Comparison of ENCODE assay signal across 8 cellular contexts in genomic region chr1:29202584-29203340, GRCh38. TPM values are rescaled to one million over a fixed set of nuclear protein-coding genes. Genes with fewer than 3 reads are reported as not detected.
DNase-seq lines count a peak whose midpoint lies in the region; ATAC-seq and TF ChIP-seq lines count a peak whose summit lies in the region.

No MANE protein-coding gene starts in this region.

- no peaks in the 10 kb centered on the region for H3F3A ChIP-seq in Loucy (ENCODE audit: low read depth)

- TF ChIP-seq CTCF in BE2C (IDR thresholded peaks at IDR 0.05; ENCODE audit: low read depth, low read length): peak; percentile 82
- peak; percentile 99 for TF ChIP-seq CTCF in Loucy (conservative IDR thresholded peaks at IDR 0.05; ENCODE audit: low read length)
- TF ChIP-seq CTCF in fibroblast of pulmonary artery (IDR thresholded peaks at IDR 0.05; ENCODE audit: low read length, missing control alignments): peak; percentile 97
- peak; percentile 98 for TF ChIP-seq CTCF in nephron progenitor cell (IDR thresholded peaks at IDR 0.05)

- H3K9me3 ChIP-seq in BE2C: no peaks in the 10 kb centered on the region
- H3K9me3 ChIP-seq in Loucy (ENCODE audit: insufficient read depth, low read depth, low read length): no peaks in the 10 kb centered on the region

- H3K4me3 ChIP-seq in BE2C (ENCODE audit: low read depth, low read length) (no peak overlapping the region), Loucy (ENCODE audit: low read length, poor library complexity, severe bottlenecking) (no peak overlapping the region), fibroblast of pulmonary artery (replicated peaks; ENCODE audit: low read depth, low read length) (no peak overlapping the region)

- no peaks in the 10 kb centered on the region for H3K27me3 Mint-ChIP-seq in nephron progenitor cell (ENCODE audit: low read depth, poor library complexity)

- no peaks in the 10 kb centered on the region for H3K79me2 ChIP-seq in Loucy (ENCODE audit: insufficient read depth, low read length)

- H3K4me1 ChIP-seq in BE2C (no peaks in the 10 kb centered on the region; the same call in 1 of the 2 replicates), Loucy (ENCODE audit: insufficient read depth, low read length, poor library complexity, severe bottlenecking) (peaks cover 17% of the 10 kb centered on the region)

- peak; percentile 82 for ATAC-seq in GM21381 (IDR thresholded peaks at IDR 0.05; ENCODE audit: unreplicated experiment)

- H3K9me2 ChIP-seq in Loucy (replicated peaks; ENCODE audit: low read depth, low read length): no peaks in the 10 kb centered on the region

- peak overlapping the region; percentile 42 for H3K9ac ChIP-seq in Loucy (ENCODE audit: low read depth, low read length, poor library complexity, severe bottlenecking)

- no peaks in the 10 kb centered on the region for H3K9me3 Mint-ChIP-seq in nephron progenitor cell

- no peaks in the 10 kb centered on the region for H3K4me1 Mint-ChIP-seq in nephron progenitor cell

- no peak overlapping the region for H3K27ac Mint-ChIP-seq in nephron progenitor cell

- H3K36me3 ChIP-seq in BE2C (peaks cover 11% of the 10 kb centered on the region), Loucy (ENCODE audit: insufficient read depth, low read length) (no peaks in the 10 kb centered on the region)

- H3K4me2 ChIP-seq in Loucy (ENCODE audit: low read depth, low read length, poor library complexity, severe bottlenecking): peak overlapping the region; percentile 26

- H3K36me3 Mint-ChIP-seq in nephron progenitor cell (ENCODE audit: low read depth): peaks cover 26% of the 10 kb centered on the region

- peak; percentile 87 for DNase-seq in BE2C
- peak; percentile 95 for DNase-seq in RPMI8226
- DNase-seq in activated T-helper 1 cell treated with anti-CD3 and anti-CD28 coated beads, Interleukin-2, amount 50 U/mL, for 16 hours (ENCODE audit: low read depth in 1 of 2, low spot score in 1 of 2): peak; percentile 78 to 93
- peak; percentile 98 for DNase-seq in fibroblast of pulmonary artery (ENCODE audit: low read depth)
- peak; percentile 97 for DNase-seq in nephron progenitor cell
- peak; percentile 44 to 87 (median 80) for DNase-seq in stimulated activated naive CD4-positive, alpha-beta T cell (lab: John Stamatoyannopoulos, UW)

- H4K20me1 ChIP-seq in Loucy (ENCODE audit: insufficient read depth, low read length, poor library complexity, severe bottlenecking): no peaks in the 10 kb centered on the region

- H3K4me3 Mint-ChIP-seq in nephron progenitor cell: no peak overlapping the region

- H2AFZ ChIP-seq in Loucy (ENCODE audit: low read length): peak overlapping the region; percentile 41; the same call in 1 of the 2 replicates

- no peaks in the 10 kb centered on the region for H3K27me3 ChIP-seq in BE2C
- no peaks in the 10 kb centered on the region for H3K27me3 ChIP-seq in Loucy (ENCODE audit: insufficient read depth, low read length, poor library complexity, severe bottlenecking)

RNA-seq across cellular contexts. Expression of gene SRSF4, which starts 21.1 kb away (rescaled TPM):
- polyA plus RNA-seq in BE2C (2012; ENCODE audit: insufficient read depth, insufficient read length, low read depth): 78.8 TPM

RNA-seq across cellular contexts. Expression of gene MECR, which starts 28.0 kb away (rescaled TPM):
- 23.6 TPM for polyA plus RNA-seq in BE2C (2012; ENCODE audit: insufficient read depth, insufficient read length, low read depth)

RNA-seq across cellular contexts. Expression of gene PTPRU, which starts 33.6 kb away (rescaled TPM):
- 23.9 TPM for polyA plus RNA-seq in BE2C (2012; ENCODE audit: insufficient read depth, insufficient read length, low read depth)
